Comparison of ENCODE assay signal across 1 cellular context in genomic region chr5:155460501-155460931, GRCh38.
TF ChIP-seq lines count a peak whose summit lies in the region.

No MANE protein-coding gene starts in this region.

TF ChIP-seq in HepG2, 621 proteins besides CTCF, POLR2A, EP300 and RAD21 (continued from another document and continues in another):
- no peak for TF ChIP-seq ZBTB4 (CRISPR knock-in tag; IDR thresholded peaks at IDR 0.05; ENCODE audit: borderline replicate concordance)
- TF ChIP-seq ZNF18 (CRISPR knock-in tag; IDR thresholded peaks at IDR 0.05; ENCODE audit: insufficient replicate concordance) = no peak
- no peak for TF ChIP-seq FOXC1 (CRISPR knock-in tag; IDR thresholded peaks at IDR 0.05; ENCODE audit: borderline replicate concordance)
- peak; percentile 35; the same call in 1 of the 2 replicates for TF ChIP-seq TFE3 (CRISPR knock-in tag; IDR thresholded peaks at IDR 0.05)
- TF ChIP-seq CEBPB (IDR thresholded peaks at IDR 0.05; ENCODE audit: borderline replicate concordance, low read depth, low read length) = no peak
- no peak for TF ChIP-seq KDM4B (CRISPR knock-in tag; IDR thresholded peaks at IDR 0.05)
- TF ChIP-seq HES4 (CRISPR knock-in tag; IDR thresholded peaks at IDR 0.05; ENCODE audit: borderline replicate concordance) = no peak
- TF ChIP-seq ZNF567 (CRISPR knock-in tag; IDR thresholded peaks at IDR 0.05; ENCODE audit: borderline replicate concordance) = no peak
- TF ChIP-seq MXD4 (CRISPR knock-in tag; IDR thresholded peaks at IDR 0.05) = no peak; the same call in 1 of the 2 replicates
- no peak for TF ChIP-seq ZNF768 (CRISPR knock-in tag; IDR thresholded peaks at IDR 0.05)
- no peak for TF ChIP-seq ZNF513 (CRISPR knock-in tag; conservative IDR thresholded peaks at IDR 0.05)
- TF ChIP-seq ETV5 (CRISPR knock-in tag; IDR thresholded peaks at IDR 0.05; ENCODE audit: borderline replicate concordance) = peak; percentile 37; the same call in 1 of the 2 replicates
- TF ChIP-seq ZNF781 (CRISPR knock-in tag; IDR thresholded peaks at IDR 0.05; ENCODE audit: borderline replicate concordance, not compliant biosample characterization) = no peak
- TF ChIP-seq GZF1 (CRISPR knock-in tag; IDR thresholded peaks at IDR 0.05) = no peak
- no peak for TF ChIP-seq U2AF2 (IDR thresholded peaks at IDR 0.05; ENCODE audit: low read depth, low read length)
- no peak for TF ChIP-seq ZNF639 (CRISPR knock-in tag; conservative IDR thresholded peaks at IDR 0.05)
- no peak for TF ChIP-seq ZNF891 (CRISPR knock-in tag; IDR thresholded peaks at IDR 0.05)
- no peak for TF ChIP-seq PHF8 (CRISPR knock-in tag; IDR thresholded peaks at IDR 0.05)
- TF ChIP-seq SNAPC2 (CRISPR knock-in tag; IDR thresholded peaks at IDR 0.05) = peak; percentile 34; the same call in 1 of the 2 replicates
- TF ChIP-seq MYNN (CRISPR knock-in tag; IDR thresholded peaks at IDR 0.05; ENCODE audit: low read depth) = no peak
- TF ChIP-seq RARG (CRISPR knock-in tag; IDR thresholded peaks at IDR 0.05; ENCODE audit: low read depth) = peak; percentile 79; the same call in 1 of the 2 replicates
- TF ChIP-seq ZNF460 (CRISPR knock-in tag; IDR thresholded peaks at IDR 0.05; ENCODE audit: borderline replicate concordance) = peak; percentile 29; the same call in 1 of the 2 replicates
- no peak for TF ChIP-seq IRF1 (CRISPR knock-in tag; IDR thresholded peaks at IDR 0.05; ENCODE audit: low read depth)
- no peak for TF ChIP-seq ATM (IDR thresholded peaks at IDR 0.05; ENCODE audit: borderline replicate concordance)
- TF ChIP-seq BORCS8-MEF2B (CRISPR knock-in tag; IDR thresholded peaks at IDR 0.05) = no peak
- no peak for TF ChIP-seq ADNP (CRISPR knock-in tag; IDR thresholded peaks at IDR 0.05)
- no peak for TF ChIP-seq ZNF552 (CRISPR knock-in tag; IDR thresholded peaks at IDR 0.05; ENCODE audit: borderline replicate concordance)
- TF ChIP-seq SMYD3 (CRISPR knock-in tag; IDR thresholded peaks at IDR 0.05) = 0 out of 2 replicates have a peak, but pooled peaks have one; percentile 35
- TF ChIP-seq ZNF550 (CRISPR knock-in tag; IDR thresholded peaks at IDR 0.05; ENCODE audit: borderline replicate concordance) = no peak
- TF ChIP-seq RBM39 (IDR thresholded peaks at IDR 0.05; ENCODE audit: low read depth, low read length, poor library complexity, severe bottlenecking) = no peak
- no peak for TF ChIP-seq ZNF737 (CRISPR knock-in tag; IDR thresholded peaks at IDR 0.05; ENCODE audit: borderline replicate concordance)
- TF ChIP-seq ZNF264 (CRISPR knock-in tag; IDR thresholded peaks at IDR 0.05) = 0 out of 2 replicates have a peak, but pooled peaks have one; percentile 31
- no peak for TF ChIP-seq ZMYM3 (CRISPR knock-in tag; IDR thresholded peaks at IDR 0.05)
- TF ChIP-seq NBN (conservative IDR thresholded peaks at IDR 0.05) = no peak
- no peak for TF ChIP-seq ZNF343 (CRISPR knock-in tag; IDR thresholded peaks at IDR 0.05)
- peak; percentile 90 for TF ChIP-seq ZNF609 (CRISPR knock-in tag; IDR thresholded peaks at IDR 0.05; ENCODE audit: borderline replicate concordance)
- peak; percentile 93 for TF ChIP-seq ATF3 (CRISPR knock-in tag; IDR thresholded peaks at IDR 0.05)
- TF ChIP-seq ZNF367 (CRISPR knock-in tag; IDR thresholded peaks at IDR 0.05; ENCODE audit: borderline replicate concordance) = no peak
- peak; percentile 98 for TF ChIP-seq FOXA3 (CRISPR knock-in tag; IDR thresholded peaks at IDR 0.05)
- peak; percentile 55; the same call in 1 of the 2 replicates for TF ChIP-seq REPIN1 (CRISPR knock-in tag; IDR thresholded peaks at IDR 0.05; ENCODE audit: borderline replicate concordance, low read depth)
- no peak for TF ChIP-seq PRPF4 (IDR thresholded peaks at IDR 0.05; ENCODE audit: low read depth, low read length, poor library complexity, severe bottlenecking)
- TF ChIP-seq IRX3 (CRISPR knock-in tag; IDR thresholded peaks at IDR 0.05; ENCODE audit: borderline replicate concordance, low read depth) = no peak
- no peak for TF ChIP-seq NR3C1 (CRISPR knock-in tag; IDR thresholded peaks at IDR 0.05)
- no peak for TF ChIP-seq NFE2L2 (IDR thresholded peaks at IDR 0.05; ENCODE audit: low read length)
- no peak for TF ChIP-seq PRDM15 (CRISPR knock-in tag; IDR thresholded peaks at IDR 0.05)
